8 cellular contexts compared by ENCODE assay signal in genomic region chr1:95233737-95234493, GRCh38. TPM values are rescaled to one million over a fixed set of nuclear protein-coding genes. Genes with fewer than 3 reads are reported as not detected.
DNase-seq lines count a peak whose midpoint lies in the region; TF ChIP-seq lines count a peak whose summit lies in the region.

Gene RWDD3 (plus strand): TSS chr1:95234210. CDS start chr1:95234231, 21 bp downstream.

- H2AFZ ChIP-seq in neuron (ENCODE audit: low read depth, low read length) = peak within 1 kb of the TSS; percentile 86

- H3K4me3 ChIP-seq in H7 (ENCODE audit: insufficient read depth, low read depth, low read length) (peak within 1 kb of the TSS; percentile 98), foreskin fibroblast (ENCODE audit: low read depth in 1 of 2, low read length in 2 of 2) (peak within 1 kb of the TSS; percentile 81 to 94), neuron (ENCODE audit: low read length) (peak within 1 kb of the TSS; percentile 63), subcutaneous abdominal adipose tissue (ENCODE audit: low read depth in 1 of 5, low read length in 5 of 5) (peak within 1 kb of the TSS; percentile 85 to 92 (median 88))

- H3K27me3 ChIP-seq in H7 (ENCODE audit: control insufficient read depth, insufficient read depth, low read length) = no peaks in the 10 kb centered on the region
- H3K27me3 ChIP-seq in neuron (ENCODE audit: insufficient read depth, low read length) = peaks cover 4% of the 10 kb centered on the region
- no peaks in the 10 kb centered on the region for H3K27me3 ChIP-seq in subcutaneous abdominal adipose tissue (ENCODE audit: control insufficient read depth in 5 of 5, insufficient read depth in 4 of 5, low read length in 5 of 5)

- H3K36me3 ChIP-seq in H7 (replicated peaks; ENCODE audit: control insufficient read depth, insufficient read depth, low read length) (no peaks in the 10 kb centered on the region), neuron (ENCODE audit: insufficient read depth, low read length) (no peaks in the 10 kb centered on the region), subcutaneous abdominal adipose tissue (ENCODE audit: control insufficient read depth in 5 of 5, insufficient read depth in 5 of 5, low read length in 5 of 5) (peaks cover 0 to 4% (median 0%) of the 10 kb centered on the region in 5 donors)

- peak within 1 kb of the TSS; percentile 82 to 92 (median 89) for H3K9ac ChIP-seq in subcutaneous abdominal adipose tissue (ENCODE audit: low read length in 5 of 5)

- no peaks in the 10 kb centered on the region for H3K9me3 ChIP-seq in neuron (ENCODE audit: low read length)
- H3K9me3 ChIP-seq in subcutaneous abdominal adipose tissue (ENCODE audit: control insufficient read depth in 5 of 5, low read length in 5 of 5) = no peaks in the 10 kb centered on the region

- peak; percentile 49 for TF ChIP-seq CTCF in foreskin fibroblast (IDR thresholded peaks at IDR 0.05; ENCODE audit: low read depth, low read length)

- H3K27ac ChIP-seq in subcutaneous abdominal adipose tissue (ENCODE audit: low read depth, low read length) = peak within 1 kb of the TSS; percentile 88

- H3K4me1 ChIP-seq in neuron (ENCODE audit: insufficient read depth, low read length) = peaks cover 5% of the 10 kb centered on the region
- peaks cover 3 to 29% (median 20%) of the 10 kb centered on the region in 5 donors for H3K4me1 ChIP-seq in subcutaneous abdominal adipose tissue (ENCODE audit: control insufficient read depth in 5 of 5, insufficient read depth in 5 of 5, low read length in 5 of 5)

- peak; percentile 98 for DNase-seq in GM03348 (ENCODE audit: low spot score)
- peak; percentile 96 for DNase-seq in H7
- peak; percentile 91 for DNase-seq in LoVo (ENCODE audit: low spot score)
- peak; percentile 47 for DNase-seq in SHP77 treated with DMSO at 0.1 percent for 48 hours (lab: John Stamatoyannopoulos, UW)
- peak; percentile 91 for DNase-seq in activated gamma-delta T cell treated with Interleukin-2 at 50 U/mL for 16 hours
- DNase-seq in foreskin fibroblast = peak; percentile 90 to 97

RNA-seq across cellular contexts. Expression of gene RWDD3, which starts in this region (rescaled TPM):
- total RNA-seq in H7 (2014; rRNA removed; shearing (Covaris generic)) = 20.5 and 21.4 TPM in 2 replicates

Comparison
In these comparisons a context has a peak if more than half of its experiments do, and no peak if none do; other contexts are left out.
1. Peak in every context shown above with its lines: DNase-seq, H3K4me3 ChIP-seq and H3K27ac ChIP-seq.
2. DNase-seq: peak in every context shown above with its lines; median percentile 98 in GM03348; 96 in H7; 94 in foreskin fibroblast; 91 in LoVo; 91 in activated gamma-delta T cell treated with Interleukin-2 at 50 U/mL for 16 hours; 47 in SHP77 treated with DMSO at 0.1 percent for 48 hours.